ENCODE assay signal across 21 cellular contexts in genomic region chr5:107040907-107041306, GRCh38.
"Had no signal": no experiment of that assay in that cellular context is flagged by ENCODE, and none has a peak within 500 bp of the region (broad histone marks: within the 10 kb centered on the region; RNA-seq: fewer than 3 reads in every experiment).

No MANE protein-coding gene starts in this region.

- H3K4me3 ChIP-seq: SJSA1 had no signal

- H3K27me3 ChIP-seq: SJSA1 had no signal

- H3K4me1 ChIP-seq: SJSA1 had no signal

- H3K36me3 ChIP-seq: SJSA1 had no signal

- H3K9me3 ChIP-seq: SJSA1 had no signal

- ATAC-seq: activated CD8-positive, alpha-beta memory T cell treated with anti-CD3 and anti-CD28 coated beads, Interleukin-2, amount 10 ng/mL, durations not matched to agents 7 days and 5 days; activated T-cell treated with anti-CD3 and anti-CD28 coated beads, Interleukin-2, amount 50 U/mL, for 4 hours; PC-3; T-helper 17 cell; WTC11 had no signal

- H3K27ac ChIP-seq: SJSA1 had no signal

- DNase-seq: activated CD4-positive, alpha-beta T cell treated with anti-CD3 and anti-CD28 coated beads for 1 hour; activated CD4-positive, alpha-beta T cell treated with anti-CD3 and anti-CD28 coated beads, Interleukin-2, amount 10 ng/mL, durations not matched to agents 24 days and 14 days; activated CD4-positive, alpha-beta T cell treated with anti-CD3 and anti-CD28 coated beads, Interleukin-2, amount 50 U/mL, for 48 hours; activated CD8-positive, alpha-beta memory T cell treated with anti-CD3 and anti-CD28 coated beads, Interleukin-2, amount 10 ng/mL, durations not matched to agents 7 days and 5 days; activated effector memory CD4-positive, alpha-beta T cell treated with anti-CD3 and anti-CD28 coated beads, Interleukin-2, amount 50 U/mL, for 16 hours; activated naive CD4-positive, alpha-beta T cell treated with anti-CD3 and anti-CD28 coated beads for 36 hours; activated T-cell treated with anti-CD3 and anti-CD28 coated beads, Interleukin-2, amount 50 U/mL, for 4 hours; amygdala; KG1; NCI-H1048; NCI-H1436 treated with DMSO at 0.1 percent for 48 hours; NCI-H1930; NCI-H446; NCI-H524; NCI-H748 treated with DMSO at 0.1 percent for 48 hours; PC-3; SHP77; T-helper 17 cell; T-helper 9 cell had no signal
